In the genomic region with DNA sequence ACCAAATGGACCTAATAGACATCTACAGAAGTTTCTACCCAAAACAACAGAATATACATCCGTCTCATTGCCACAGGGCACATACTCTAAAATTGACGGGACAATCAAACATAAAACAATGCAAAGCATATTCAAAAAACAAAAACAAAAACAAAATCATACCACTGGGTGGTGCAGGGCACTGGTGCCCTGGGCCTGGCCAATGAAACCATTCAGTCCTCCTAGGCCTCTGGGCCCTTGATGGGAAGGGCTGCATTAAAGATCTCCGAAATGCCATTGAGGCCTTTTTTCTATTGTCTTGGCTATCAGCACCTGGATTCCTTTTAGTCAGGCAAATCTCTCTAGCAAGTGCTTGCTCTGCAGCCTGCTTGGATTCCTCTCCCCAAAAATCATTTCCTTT, we compare ENCODE assay signal across 9 cellular contexts.
"Had no signal": no experiment of that assay in that cellular context is flagged by ENCODE, and none has a peak within 500 bp of the region (broad histone marks: within the 10 kb centered on the region; RNA-seq: fewer than 3 reads in every experiment).

No MANE protein-coding gene starts in this region.

- H3K27ac ChIP-seq: GM23248, HL-60, KMS-11 had no signal

- H3K9ac ChIP-seq: GM23248, KMS-11 had no signal

- H3K9me3 ChIP-seq: HAP-1 had no signal

- ATAC-seq: HCT116 had no signal

- DNase-seq: GM23248, GOT3, H7, IMR-90, KBM-7 had no signal

- H3K4me2 ChIP-seq: KMS-11 had no signal

- H2AFZ ChIP-seq: GM23248 had no signal

- H3K4me3 ChIP-seq: GM23248, HAP-1 had no signal

- H3K36me3 ChIP-seq: HAP-1 had no signal

- H3K4me1 ChIP-seq: HAP-1 had no signal
